Comparison of ENCODE assay signal across 25 cellular contexts in genomic region chr2:64820901-64821300, GRCh38.
DNase-seq lines count a peak whose midpoint lies in the region; ATAC-seq, FAIRE-seq and TF ChIP-seq lines count a peak whose summit lies in the region.
"Had no signal": no experiment of that assay in that cellular context is flagged by ENCODE, and none has a peak within 500 bp of the region (broad histone marks: within the 10 kb centered on the region; RNA-seq: fewer than 3 reads in every experiment).

No MANE protein-coding gene starts in this region.

- CTCF ChIA-PET in PC-3 (lab: Charles Lee) = interaction anchor here (0.6 kb wide), 1 partner anchor 235 kb away, joined by 3 read pairs; no protein-coding TSS in a partner anchor
- CTCF ChIA-PET in K562 (lab: Yijun Ruan, JAX; ENCODE audit: low intra/inter-chr PET ratio) = no interaction called here
- CTCF ChIA-PET in activated CD4-positive, alpha-beta memory T cell treated with anti-CD3 and anti-CD28 coated beads, Interleukin-2, amount 10 ng/mL, durations not matched to agents 7 days and 5 days (lab: Charles Lee) = interaction anchor here (4.0 to 4.9 kb wide), 2 partner anchors 11 to 167 kb away, joined by 18 to 29 read pairs; partner anchors contain the start of gene SERTAD2

- WGBS in K562 (ENCODE audit: insufficient coverage, low coverage, missing lambda C conversion rate) = 18% methylated on average over 1 of the region's 1 CpG

- TF ChIP-seq POLR2A in K562 (conservative IDR thresholded peaks at IDR 0.05) = no peak

- H3K4me1 Mint-ChIP-seq in activated naive CD8-positive, alpha-beta T cell (ENCODE audit: low read depth) = peaks cover 38% of the 10 kb centered on the region
- peaks cover 33% of the 10 kb centered on the region for H3K4me1 Mint-ChIP-seq in activated naive CD8-positive, alpha-beta T cell treated with anti-CD3 and anti-CD28 coated beads, Interleukin-2, amount 50 U/mL, for 24 hours
- H3K4me1 Mint-ChIP-seq in stimulated activated memory B cell treated with anti-CD40 and anti-IgM and Interleukin-4, amounts not matched to agents 10 μg/mL and 1 μg/mL and 100 μg/mL, for 72 hours = peaks cover 68% of the 10 kb centered on the region
- peaks cover 25% of the 10 kb centered on the region for H3K4me1 Mint-ChIP-seq in activated CD4-positive, alpha-beta memory T cell treated with anti-CD3 and anti-CD28 coated beads, Interleukin-2, amount 10 ng/mL, durations not matched to agents 7 days and 5 days
- H3K4me1 Mint-ChIP-seq: brain had no signal

- no peak overlapping the region for H3K4me3 Mint-ChIP-seq in activated naive CD8-positive, alpha-beta T cell
- H3K4me3 Mint-ChIP-seq in activated naive CD8-positive, alpha-beta T cell treated with anti-CD3 and anti-CD28 coated beads, Interleukin-2, amount 50 U/mL, for 24 hours = no peak overlapping the region
- H3K4me3 Mint-ChIP-seq in stimulated activated memory B cell treated with anti-CD40 and anti-IgM and Interleukin-4, amounts not matched to agents 10 μg/mL and 1 μg/mL and 100 μg/mL, for 72 hours = no peak overlapping the region
- H3K4me3 Mint-ChIP-seq in activated CD4-positive, alpha-beta memory T cell treated with anti-CD3 and anti-CD28 coated beads, Interleukin-2, amount 10 ng/mL, durations not matched to agents 7 days and 5 days = no peak overlapping the region
- H3K4me3 Mint-ChIP-seq: brain had no signal

- H3K4me3 ChIP-seq in PC-3 (ENCODE audit: low read length) = no peak overlapping the region
- H3K4me3 ChIP-seq in K562 = no peak overlapping the region
- H3K4me3 ChIP-seq: Peyer's patch, prostate gland, SJCRH30 had no signal

- H2AFZ ChIP-seq in PC-3 (ENCODE audit: low read length) = no peak overlapping the region
- H2AFZ ChIP-seq in K562 (ENCODE audit: low read depth, low read length) = peak overlapping the region; percentile 82

- H3K9me3 ChIP-seq in PC-3 (ENCODE audit: low read length) (no peaks in the 10 kb centered on the region), K562 (replicated peaks; ENCODE audit: control insufficient read depth, insufficient read depth, low read depth, low read length) (no peaks in the 10 kb centered on the region)
- H3K9me3 ChIP-seq: neutrophil, Peyer's patch, prostate gland, SJCRH30 had no signal

- H3K27me3 Mint-ChIP-seq in activated naive CD8-positive, alpha-beta T cell = no peaks in the 10 kb centered on the region
- H3K27me3 Mint-ChIP-seq in activated naive CD8-positive, alpha-beta T cell treated with anti-CD3 and anti-CD28 coated beads, Interleukin-2, amount 50 U/mL, for 24 hours = no peaks in the 10 kb centered on the region
- H3K27me3 Mint-ChIP-seq in stimulated activated memory B cell treated with anti-CD40 and anti-IgM and Interleukin-4, amounts not matched to agents 10 μg/mL and 1 μg/mL and 100 μg/mL, for 72 hours = no peaks in the 10 kb centered on the region
- H3K27me3 Mint-ChIP-seq in activated CD4-positive, alpha-beta memory T cell treated with anti-CD3 and anti-CD28 coated beads, Interleukin-2, amount 10 ng/mL, durations not matched to agents 7 days and 5 days = no peaks in the 10 kb centered on the region
- H3K27me3 Mint-ChIP-seq: activated CD4-positive, alpha-beta T cell treated with anti-CD3 and anti-CD28 coated beads, Interleukin-2, amount 10 ng/mL, durations not matched to agents 24 days and 14 days; activated T-helper 17 cell treated with anti-CD3 and anti-CD28 coated beads, Interleukin-2, amount 50 U/mL, for 72 hours; brain had no signal

- BruUV-seq in PC-3 (replicated peaks; lab: Mats Ljungman, UMichigan) (no TSS peak), K562 (replicated peaks; lab: Mats Ljungman, UMichigan) (no TSS peak)

- H3K4me1 ChIP-seq in PC-3 (ENCODE audit: insufficient read depth, low read length) (peaks cover 45% of the 10 kb centered on the region), K562 (replicated peaks in 1 of 2; ENCODE audit: control insufficient read depth in 2 of 2, insufficient read depth in 2 of 2, low read length in 2 of 2) (peaks cover 6 to 30% of the 10 kb centered on the region in 2 experiments; a peak in 4 of 5 replicates)
- H3K4me1 ChIP-seq: Peyer's patch, SJCRH30 had no signal

- in situ Hi-C loops in K562 (cut with MboI) = no loop called here

- TF ChIP-seq EP300 in K562 (IDR thresholded peaks at IDR 0.05; ENCODE audit: low read length) = peak; percentile 71

- no peaks in the 10 kb centered on the region for H3K36me3 ChIP-seq in PC-3 (ENCODE audit: low read depth, low read length)
- H3K36me3 ChIP-seq in K562 (ENCODE audit: control insufficient read depth, insufficient read depth, low read length) = no peaks in the 10 kb centered on the region
- H3K36me3 ChIP-seq: neutrophil, Peyer's patch, prostate gland, SJCRH30 had no signal

- POLR2A ChIA-PET in PC-3 (lab: Charles Lee; ENCODE audit: unreplicated experiment) = no interaction called here
- POLR2A ChIA-PET in K562 (lab: Yijun Ruan, JAX) = interaction anchor here (0.5 to 1.3 kb wide), 3 partner anchors 9 to 166 kb away, joined by 3 to 5 read pairs (median 4); no protein-coding TSS in a partner anchor
- POLR2A ChIA-PET in activated CD4-positive, alpha-beta memory T cell treated with anti-CD3 and anti-CD28 coated beads, Interleukin-2, amount 10 ng/mL, durations not matched to agents 7 days and 5 days (lab: Charles Lee) = interaction anchor here (1.1 to 1.6 kb wide), 6 partner anchors 9 to 296 kb away, joined by 4 to 7 read pairs (median 5); partner anchors contain the start of genes AFTPH and SERTAD2

- intact Hi-C loops in PC-3 (cut with micrococcal nuclease) (no loop called here), K562 (cut with micrococcal nuclease) (no loop called here)

- H3K27me3 ChIP-seq in PC-3 (ENCODE audit: low read length) = no peaks in the 10 kb centered on the region
- H3K27me3 ChIP-seq in K562 (ENCODE audit: control insufficient read depth in 2 of 2, insufficient read depth in 2 of 2, low read length in 2 of 2) = no peaks in the 10 kb centered on the region
- H3K27me3 ChIP-seq: neutrophil, Peyer's patch had no signal

- H3K9me3 Mint-ChIP-seq in activated naive CD8-positive, alpha-beta T cell (ENCODE audit: low read depth) = peaks cover 3% of the 10 kb centered on the region
- no peaks in the 10 kb centered on the region for H3K9me3 Mint-ChIP-seq in activated naive CD8-positive, alpha-beta T cell treated with anti-CD3 and anti-CD28 coated beads, Interleukin-2, amount 50 U/mL, for 24 hours
- H3K9me3 Mint-ChIP-seq in stimulated activated memory B cell treated with anti-CD40 and anti-IgM and Interleukin-4, amounts not matched to agents 10 μg/mL and 1 μg/mL and 100 μg/mL, for 72 hours = no peaks in the 10 kb centered on the region
- no peaks in the 10 kb centered on the region for H3K9me3 Mint-ChIP-seq in activated CD4-positive, alpha-beta memory T cell treated with anti-CD3 and anti-CD28 coated beads, Interleukin-2, amount 10 ng/mL, durations not matched to agents 7 days and 5 days
- H3K9me3 Mint-ChIP-seq: activated T-helper 17 cell treated with anti-CD3 and anti-CD28 coated beads, Interleukin-2, amount 50 U/mL, for 72 hours; brain had no signal

- ATAC-seq in activated naive CD8-positive, alpha-beta T cell treated with anti-CD3 and anti-CD28 coated beads, Interleukin-2, amount 50 U/mL, for 24 hours = no peak
- ATAC-seq in PC-3 (no peak), K562 (peak; percentile 76)
- no peak for ATAC-seq in stimulated activated memory B cell treated with anti-CD40 and anti-IgM and Interleukin-4, amounts not matched to agents 10 μg/mL and 1 μg/mL and 100 μg/mL, for 72 hours
- ATAC-seq: activated T-helper 17 cell treated with anti-CD3 and anti-CD28 coated beads, Interleukin-2, amount 50 U/mL, for 72 hours had no signal

- H3K36me3 Mint-ChIP-seq in activated naive CD8-positive, alpha-beta T cell = no peaks in the 10 kb centered on the region
- no peaks in the 10 kb centered on the region for H3K36me3 Mint-ChIP-seq in activated naive CD8-positive, alpha-beta T cell treated with anti-CD3 and anti-CD28 coated beads, Interleukin-2, amount 50 U/mL, for 24 hours (ENCODE audit: low read depth)
- H3K36me3 Mint-ChIP-seq in stimulated activated memory B cell treated with anti-CD40 and anti-IgM and Interleukin-4, amounts not matched to agents 10 μg/mL and 1 μg/mL and 100 μg/mL, for 72 hours = no peaks in the 10 kb centered on the region
- H3K36me3 Mint-ChIP-seq in activated CD4-positive, alpha-beta memory T cell treated with anti-CD3 and anti-CD28 coated beads, Interleukin-2, amount 10 ng/mL, durations not matched to agents 7 days and 5 days (ENCODE audit: low read depth) = peaks cover 6% of the 10 kb centered on the region
- H3K36me3 Mint-ChIP-seq: brain had no signal

- no peaks in the 10 kb centered on the region for H3F3A ChIP-seq in PC-3 (ENCODE audit: low read length, unreplicated experiment)

- H3K9me1 ChIP-seq in K562 (ENCODE audit: control insufficient read depth, insufficient read depth, low read length) = no peaks in the 10 kb centered on the region

- H3K9me2 ChIP-seq in PC-3 (replicated peaks; ENCODE audit: low read length) = no peaks in the 10 kb centered on the region

- peak overlapping the region; percentile 80; the same call in 1 of the 2 replicates for H3K27ac ChIP-seq in PC-3 (ENCODE audit: low read length)
- H3K27ac ChIP-seq in K562 (ENCODE audit: extremely low read depth, low read depth, low read length) = peak overlapping the region; percentile 21; the same call in 2 of the 3 replicates
- H3K27ac ChIP-seq: epithelial cell of prostate, prostate gland, SJCRH30 had no signal

- H3K79me2 ChIP-seq in PC-3 (ENCODE audit: low read length) (no peaks in the 10 kb centered on the region), K562 (ENCODE audit: control insufficient read depth, insufficient read depth, low read length) (no peaks in the 10 kb centered on the region)

- no peak for TF ChIP-seq RAD21 in K562 (CRISPR knock-in tag; conservative IDR thresholded peaks at IDR 0.05 in 1 of 2, IDR thresholded peaks at IDR 0.05 in 1 of 2)

- DNase-seq in activated naive CD8-positive, alpha-beta T cell treated with anti-CD3 and anti-CD28 coated beads, Interleukin-2, amount 50 U/mL, for 24 hours = no peak
- DNase-seq in PC-3 (no peak), K562 (ENCODE audit: extremely low read depth in 1 of 4, low spot score in 3 of 4) (peak in 2 of 4 experiments; percentile 32 to 64), RCC 7860 (ENCODE audit: low spot score) (no peak), GM19240 (ENCODE audit: insufficient read length, low spot score) (no peak)
- no peak for DNase-seq in activated CD4-positive, alpha-beta memory T cell treated with anti-CD3 and anti-CD28 coated beads, Interleukin-2, amount 10 ng/mL, durations not matched to agents 7 days and 5 days
- DNase-seq: activated CD4-positive, alpha-beta T cell treated with anti-CD3 and anti-CD28 coated beads, Interleukin-2, amount 10 ng/mL, durations not matched to agents 24 days and 14 days; activated CD8-positive, alpha-beta memory T cell treated with anti-CD3 and anti-CD28 coated beads, Interleukin-2, amount 50 U/mL, for 4 hours; AML-193; Calu3; head of caudate nucleus; KBM-7; kidney glomerular epithelial cell; NCI-H1436; NCI-H510A; Peyer's patch; SJCRH30; substantia nigra had no signal

- peak overlapping the region; percentile 28 for H3K27ac Mint-ChIP-seq in activated naive CD8-positive, alpha-beta T cell
- no peak overlapping the region for H3K27ac Mint-ChIP-seq in activated naive CD8-positive, alpha-beta T cell treated with anti-CD3 and anti-CD28 coated beads, Interleukin-2, amount 50 U/mL, for 24 hours
- H3K27ac Mint-ChIP-seq in stimulated activated memory B cell treated with anti-CD40 and anti-IgM and Interleukin-4, amounts not matched to agents 10 μg/mL and 1 μg/mL and 100 μg/mL, for 72 hours = peak overlapping the region; percentile 92
- no peak overlapping the region for H3K27ac Mint-ChIP-seq in activated CD4-positive, alpha-beta memory T cell treated with anti-CD3 and anti-CD28 coated beads, Interleukin-2, amount 10 ng/mL, durations not matched to agents 7 days and 5 days
- H3K27ac Mint-ChIP-seq: brain had no signal

- TF ChIP-seq CTCF in PC-3 (conservative IDR thresholded peaks at IDR 0.05; ENCODE audit: low read depth, low read length) (no peak), K562 (IDR thresholded peaks at IDR 0.05 in 2 of 3, conservative IDR thresholded peaks at IDR 0.05 in 1 of 3; ENCODE audit: insufficient read depth in 2 of 3, low read depth in 1 of 3, low read length in 3 of 3) (no peak)

- FAIRE-seq in K562 (lab: Jason Lieb, UNC) = no peak
- no peak for FAIRE-seq in RCC 7860 (lab: Jason Lieb, UNC)

- H3K4me2 ChIP-seq in PC-3 (ENCODE audit: low read length) (no peak overlapping the region), K562 (ENCODE audit: insufficient read depth, low read length) (peak overlapping the region; percentile 31; the same call in 1 of the 2 replicates)

- 0 out of 2 replicates have a peak overlapping the region, but pooled peaks have one; percentile 21 for H3K9ac ChIP-seq in PC-3 (ENCODE audit: low read length)
- H3K9ac ChIP-seq in K562 (ENCODE audit: insufficient read depth in 1 of 2, low read depth in 2 of 2, low read length in 2 of 2) = peak overlapping the region; percentile 21 to 68; a peak in 1 of 4 replicates

- H4K20me1 ChIP-seq in PC-3 (ENCODE audit: low read length) = no peaks in the 10 kb centered on the region
- H4K20me1 ChIP-seq in K562 (replicated peaks; ENCODE audit: control insufficient read depth, insufficient read depth, low read length) = no peaks in the 10 kb centered on the region

Comparison
In these comparisons a context has a peak if more than half of its experiments do, and no peak if none do; other contexts are left out.
1. H3K27ac Mint-ChIP-seq: peak in activated naive CD8-positive, alpha-beta T cell (single experiment) and stimulated activated memory B cell treated with anti-CD40 and anti-IgM and Interleukin-4, amounts not matched to agents 10 μg/mL and 1 μg/mL and 100 μg/mL, for 72 hours (single experiment); none in activated naive CD8-positive, alpha-beta T cell treated with anti-CD3 and anti-CD28 coated beads, Interleukin-2, amount 50 U/mL, for 24 hours (single experiment) and activated CD4-positive, alpha-beta memory T cell treated with anti-CD3 and anti-CD28 coated beads, Interleukin-2, amount 10 ng/mL, durations not matched to agents 7 days and 5 days (single experiment).